In the genomic region with DNA sequence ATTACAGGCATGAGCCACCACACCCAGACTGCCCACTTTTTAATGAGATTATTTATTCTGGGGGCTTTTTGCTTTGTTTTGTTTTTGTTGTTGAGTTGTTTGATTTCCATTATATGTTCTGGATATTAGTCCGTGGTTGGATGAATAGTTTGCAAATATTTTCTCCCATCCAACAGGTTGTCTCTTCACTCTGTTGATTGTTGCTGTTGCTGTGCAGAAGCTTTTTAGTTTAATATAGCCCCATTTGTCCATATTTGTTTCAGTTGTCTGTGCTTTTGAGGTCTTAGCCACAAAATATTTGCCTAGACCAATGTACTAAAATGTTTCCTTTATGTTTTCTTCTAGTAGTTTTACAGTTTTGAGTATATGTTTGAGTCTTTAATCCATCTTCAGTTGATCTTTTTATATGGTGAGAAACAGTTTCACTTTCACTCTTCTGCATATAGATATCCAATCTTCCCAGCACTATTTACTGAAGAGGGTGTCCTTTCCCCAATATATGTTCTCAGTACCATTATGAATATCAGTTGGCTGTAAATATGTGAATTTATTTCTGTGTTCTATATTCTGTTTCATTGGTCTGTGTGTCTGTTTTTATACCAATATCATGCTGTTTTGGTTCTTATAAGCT, we compare ENCODE assay signal across 14 cellular contexts. TPM values are rescaled to one million over a fixed set of nuclear protein-coding genes. Genes with fewer than 3 reads are reported as not detected.
A peak's percentile ranks its signal among the peaks of the same experiment; 100 is the strongest.
DNase-seq lines count a peak whose midpoint lies in the region; TF ChIP-seq lines count a peak whose summit lies in the region.
"Had no signal": no experiment of that assay in that cellular context is flagged by ENCODE, and none has a peak within 500 bp of the region (broad histone marks: within the 10 kb centered on the region; RNA-seq: fewer than 3 reads in every experiment).

No MANE protein-coding gene starts in this region.

- no peak for DNase-seq in AG10803 (ENCODE audit: low read depth)
- DNase-seq in EH (ENCODE audit: low read depth): peak; percentile 3
- peak; percentile 25 for DNase-seq in SK-MEL-5 (ENCODE audit: low read depth, low spot score)
- DNase-seq in fibroblast of the aortic adventitia (ENCODE audit: low read depth): peak; percentile 4
- no peak for DNase-seq in GM03348 (ENCODE audit: low spot score)
- DNase-seq in esophagus squamous epithelium (lab: John Stamatoyannopoulos, UW): no peak
- DNase-seq in amniotic stem cell (lab: John Stamatoyannopoulos, UW): no peak
- DNase-seq in SHP77 treated with DMSO at 0.1 percent for 48 hours (lab: John Stamatoyannopoulos, UW): no peak
- DNase-seq: central memory CD4-positive, alpha-beta T cell; DMS 273 treated with DMSO at 0.1 percent for 48 hours; NCI-H1436; NK-92 treated with Interleukin-12 subunit alpha and Interleukin-12 subunit beta, amount 100 ng/mL, for 24 hours; stimulated activated CD4-positive, alpha-beta T cell treated with anti-CD3 and anti-CD28 coated beads, Interleukin-15, amount 100 ng/mL, for 24 hours had no signal

- no peaks in the 10 kb centered on the region for H3K4me1 ChIP-seq in esophagus squamous epithelium
- H3K4me1 ChIP-seq: neural progenitor cell had no signal

- H3K4me3 ChIP-seq in AG10803 (ENCODE audit: low read length) (peak overlapping the region; percentile 21), fibroblast of the aortic adventitia (ENCODE audit: low read depth, low read length) (no peak overlapping the region), esophagus squamous epithelium (peak overlapping the region in 1 of 4 donors; percentile 9)
- H3K4me3 ChIP-seq: neural progenitor cell had no signal

- no peak for TF ChIP-seq POLR2A in esophagus squamous epithelium (IDR thresholded peaks at IDR 0.05)

- 13 to 71% methylated on average over 1 of the region's 1 CpG for WGBS in esophagus squamous epithelium, 2 donors

- H3K36me3 ChIP-seq in esophagus squamous epithelium: no peaks in the 10 kb centered on the region
- H3K36me3 ChIP-seq: neural progenitor cell had no signal

- TF ChIP-seq CTCF in AG10803 (conservative IDR thresholded peaks at IDR 0.05; ENCODE audit: low read length): no peak
- no peak for TF ChIP-seq CTCF in fibroblast of the aortic adventitia (IDR thresholded peaks at IDR 0.05; ENCODE audit: insufficient read depth, low read length)
- no peak for TF ChIP-seq CTCF in esophagus squamous epithelium (IDR thresholded peaks at IDR 0.05)

- in situ Hi-C loops in SK-MEL-5 (cut with HindIII; ENCODE audit: low pct_unique_long_range_greater_than_20kb, low sequenced_read_pairs): no loop called here

- H3K27me3 ChIP-seq in esophagus squamous epithelium: no peaks in the 10 kb centered on the region
- H3K27me3 ChIP-seq: neural progenitor cell had no signal

- no peak overlapping the region for H3K27ac ChIP-seq in esophagus squamous epithelium
- H3K27ac ChIP-seq: neural progenitor cell had no signal

- H3K9me3 ChIP-seq in esophagus squamous epithelium: peaks cover 0 to 19% (median 0%) of the 10 kb centered on the region in 3 donors

- intact Hi-C loops in esophagus squamous epithelium (cut with DNase I): no loop called here

RNA-seq across cellular contexts. Expression of gene TBCA, which starts 30.2 kb away (rescaled TPM):
- total RNA-seq in SK-MEL-5 (2014; rRNA removed; shearing (Covaris generic)): 275 and 301 TPM in 2 replicates
- polyA plus RNA-seq in SK-MEL-5 (2015; cell fraction: cytosol; rRNA removed): 395 and 488 TPM in 2 replicates
- polyA plus RNA-seq in SK-MEL-5 (2015; cell fraction: nucleus; rRNA removed): 71.0 and 83.0 TPM in 2 replicates
- total RNA-seq in fibroblast of the aortic adventitia (ENCODE audit: low replicate concordance) (147 and 344 TPM in 2 replicates), esophagus squamous epithelium (100 to 1,000 TPM; 141 to 174 (median 150) TPM)

Comparison
In these comparisons a context has a peak if more than half of its experiments do, and no peak if none do; other contexts are left out.
1. DNase-seq: peak in EH (single experiment), SK-MEL-5 (single experiment) and fibroblast of the aortic adventitia (single experiment); none in AG10803 (single experiment), GM03348 (single experiment), esophagus squamous epithelium (single experiment), amniotic stem cell (single experiment) and SHP77 treated with DMSO at 0.1 percent for 48 hours (single experiment).